1 cellular context compared by ENCODE assay signal in genomic region chr17:75405365-75406221, GRCh38.
TF ChIP-seq lines count a peak whose summit lies in the region.

GRB2 (minus strand) TSS chr17:75405678; CDS start chr17:75393628, 12,050 bp downstream.

TF ChIP-seq in K562, 482 proteins besides CTCF, POLR2A, EP300 and RAD21 (continued from another document):
- TF ChIP-seq ATF6 (CRISPR knock-in tag; IDR thresholded peaks at IDR 0.05) (no peak), MNT (conservative IDR thresholded peaks at IDR 0.05) (peak; percentile 72 to 77), ZC3H8 (IDR thresholded peaks at IDR 0.05) (no peak), SFPQ (IDR thresholded peaks at IDR 0.05; ENCODE audit: low read depth, low read length) (no peak), NFATC3 (IDR thresholded peaks at IDR 0.05) (no peak), USF2 (CRISPR knock-in tag; IDR thresholded peaks at IDR 0.05) (peak; percentile 55; the same call in 1 of the 2 replicates), MAFF (IDR thresholded peaks at IDR 0.05; ENCODE audit: low read length) (no peak), NR1H2 (CRISPR knock-in tag; IDR thresholded peaks at IDR 0.05) (no peak), ZNF253 (CRISPR knock-in tag; conservative IDR thresholded peaks at IDR 0.05) (no peak), TGIF2 (CRISPR knock-in tag; IDR thresholded peaks at IDR 0.05) (no peak), EGR1 (conservative IDR thresholded peaks at IDR 0.05) (peak; percentile 87), ZNF3 (CRISPR knock-in tag; IDR thresholded peaks at IDR 0.05) (no peak), TCF7L2 (IDR thresholded peaks at IDR 0.05; ENCODE audit: low read depth, low read length) (no peak), TAF15 (IDR thresholded peaks at IDR 0.05; ENCODE audit: low read depth, low read length) (no peak), ESRRB (CRISPR knock-in tag; IDR thresholded peaks at IDR 0.05; ENCODE audit: borderline replicate concordance) (no peak), TARDBP (IDR thresholded peaks at IDR 0.05) (peak; percentile 56; the same call in 1 of the 2 replicates), SNAPC5 (CRISPR knock-in tag; IDR thresholded peaks at IDR 0.05) (no peak), ZBTB7A (IDR thresholded peaks at IDR 0.05; ENCODE audit: borderline replicate concordance, control insufficient read depth, low read depth, low read length) (no peak), FOS (IDR thresholded peaks at IDR 0.05; ENCODE audit: extremely low read depth, insufficient read length) (no peak), MAX (CRISPR knock-in tag; IDR thresholded peaks at IDR 0.05) (no peak; the same call in 1 of the 2 replicates), ZNF277 (CRISPR knock-in tag; IDR thresholded peaks at IDR 0.05; ENCODE audit: borderline replicate concordance) (no peak), FOXA1 (IDR thresholded peaks at IDR 0.05; ENCODE audit: borderline replicate concordance) (no peak), KLF13 (tag; IDR thresholded peaks at IDR 0.05; ENCODE audit: borderline replicate concordance, low read depth) (no peak), PRDM10 (IDR thresholded peaks at IDR 0.05; ENCODE audit: partially characterized antibody) (no peak), HMGXB4 (CRISPR knock-in tag; IDR thresholded peaks at IDR 0.05) (no peak; the same call in 1 of the 2 replicates), ARHGAP35 (IDR thresholded peaks at IDR 0.05; ENCODE audit: partially characterized antibody) (peak; percentile 81), KAT2B (IDR thresholded peaks at IDR 0.05; ENCODE audit: low read depth, low read length) (no peak), ZKSCAN8 (CRISPR knock-in tag; IDR thresholded peaks at IDR 0.05) (no peak), CAMTA2 (CRISPR knock-in tag; conservative IDR thresholded peaks at IDR 0.05) (no peak)
